23 cellular contexts compared by ENCODE assay signal in the genomic region with DNA sequence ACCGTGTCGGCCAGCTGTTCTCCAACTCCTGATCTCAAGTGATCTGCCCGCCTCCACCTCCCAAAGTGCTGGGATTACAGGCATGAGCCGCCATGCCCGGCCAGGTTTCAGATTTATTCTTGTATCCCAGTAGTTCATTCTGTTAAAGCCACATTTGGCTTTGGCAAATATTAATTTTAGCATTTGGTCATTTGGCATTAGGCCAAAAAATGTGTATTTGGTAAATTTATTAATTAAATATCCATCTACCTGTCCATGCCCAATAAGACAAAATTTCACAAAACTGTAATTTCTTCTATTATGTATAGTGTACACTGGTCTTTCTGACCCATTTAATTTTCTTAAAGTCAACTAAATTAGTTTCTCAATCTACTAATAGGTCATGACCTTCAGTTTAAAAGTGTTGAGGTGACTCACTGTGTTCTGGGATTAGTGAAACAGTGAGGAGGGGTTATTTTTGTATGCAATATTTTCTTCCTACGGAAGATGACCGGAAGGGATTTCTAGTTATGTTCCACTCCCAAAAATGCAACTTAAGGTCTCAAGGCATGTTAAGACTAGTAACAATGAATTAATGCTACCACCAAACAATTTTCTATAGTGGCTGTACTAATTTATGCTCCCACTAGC. TPM values are rescaled to one million over a fixed set of nuclear protein-coding genes. Genes with fewer than 3 reads are reported as not detected.
A peak's percentile ranks its signal among the peaks of the same experiment; 100 is the strongest.
DNase-seq lines count a peak whose midpoint lies in the region; ATAC-seq and TF ChIP-seq lines count a peak whose summit lies in the region.
"Had no signal": no experiment of that assay in that cellular context is flagged by ENCODE, and none has a peak within 500 bp of the region (broad histone marks: within the 10 kb centered on the region; RNA-seq: fewer than 3 reads in every experiment).

No MANE protein-coding gene starts in this region.

- H3K36me3 ChIP-seq in left ventricle myocardium inferior = no peaks in the 10 kb centered on the region
- H3K36me3 ChIP-seq in heart left ventricle = no peaks in the 10 kb centered on the region
- no peaks in the 10 kb centered on the region for H3K36me3 ChIP-seq in esophagus (ENCODE audit: control insufficient read depth in 2 of 2, insufficient read depth in 2 of 2, low read length in 1 of 2)
- H3K36me3 ChIP-seq in upper lobe of left lung = no peaks in the 10 kb centered on the region
- H3K36me3 ChIP-seq: lower lobe of right lung had no signal

- H3K9me3 ChIP-seq in left ventricle myocardium inferior (replicated peaks) = no peaks in the 10 kb centered on the region
- no peaks in the 10 kb centered on the region for H3K9me3 ChIP-seq in heart left ventricle
- no peaks in the 10 kb centered on the region for H3K9me3 ChIP-seq in esophagus (ENCODE audit: control insufficient read depth in 2 of 2, insufficient read depth in 1 of 2, low read depth in 1 of 2, low read length in 1 of 2)
- no peaks in the 10 kb centered on the region for H3K9me3 ChIP-seq in upper lobe of left lung
- H3K9me3 ChIP-seq: A549, Caco-2, lower lobe of right lung had no signal

- H3K27ac ChIP-seq in left ventricle myocardium inferior (replicated peaks) (peak overlapping the region; percentile 21), heart left ventricle (peak overlapping the region in 6 of 12 donors; percentile 2 to 53 (median 14)), esophagus (ENCODE audit: low read depth in 2 of 2, low read length in 1 of 2) (peak overlapping the region; percentile 85 to 88), upper lobe of left lung (peak overlapping the region; percentile 59 to 80 (median 64))
- H3K27ac ChIP-seq: A549, lower lobe of right lung had no signal

- DNase-seq in left ventricle myocardium inferior (no peak), heart left ventricle (no peak), myocyte (ENCODE audit: low read depth) (peak; percentile 9), upper lobe of left lung (no peak), dedifferentiated amniotic fluid mesenchymal stem cell (ENCODE audit: extremely low spot score) (no peak), GM20000 (ENCODE audit: low spot score) (no peak)
- DNase-seq: activated CD4-positive, alpha-beta T cell treated with anti-CD3 and anti-CD28 coated beads for 4 hours; Caco-2; DND-41; effector CD8-positive, alpha-beta T cell; NCI-H1092 treated with DMSO at 0.1 percent for 48 hours; NCI-H2029; NCI-H2227 treated with DMSO at 0.1 percent for 48 hours; occipital lobe; retina; SHP77 treated with DMSO at 0.1 percent for 48 hours; T-helper 1 cell had no signal

- peaks cover 79% of the 10 kb centered on the region for H3K4me1 ChIP-seq in left ventricle myocardium inferior
- H3K4me1 ChIP-seq in heart left ventricle = peaks cover 0 to 91% (median 22%) of the 10 kb centered on the region in 12 donors
- H3K4me1 ChIP-seq in esophagus (ENCODE audit: control insufficient read depth in 2 of 2, insufficient read depth in 2 of 2, low read length in 1 of 2) = peaks cover 0 to 3% of the 10 kb centered on the region in 2 donors
- peaks cover 54 to 71% (median 66%) of the 10 kb centered on the region in 4 donors for H3K4me1 ChIP-seq in upper lobe of left lung
- H3K4me1 ChIP-seq: A549, Caco-2 had no signal

- ATAC-seq in heart left ventricle = no peak
- ATAC-seq in upper lobe of left lung (ENCODE audit: low FRiP score in 2 of 2) = no peak
- no peak for ATAC-seq in HG02870 (IDR thresholded peaks at IDR 0.05; ENCODE audit: unreplicated experiment)
- ATAC-seq: A549; activated naive CD4-positive, alpha-beta T cell treated with anti-CD3 and anti-CD28 coated beads, Interleukin-2, amount 50 U/mL, for 72 hours; GM12878 had no signal

- TF ChIP-seq POLR2A in heart left ventricle (IDR thresholded peaks at IDR 0.05) = no peak
- TF ChIP-seq POLR2A in upper lobe of left lung (IDR thresholded peaks at IDR 0.05) = no peak

- H3K27me3 ChIP-seq in left ventricle myocardium inferior (ENCODE audit: low read depth) = no peaks in the 10 kb centered on the region
- H3K27me3 ChIP-seq in heart left ventricle = no peaks in the 10 kb centered on the region
- no peaks in the 10 kb centered on the region for H3K27me3 ChIP-seq in esophagus (ENCODE audit: control insufficient read depth in 1 of 2, insufficient read depth in 2 of 2, low read length in 2 of 2)
- no peaks in the 10 kb centered on the region for H3K27me3 ChIP-seq in upper lobe of left lung

- H3K4me3 ChIP-seq in left ventricle myocardium inferior (no peak overlapping the region), heart left ventricle (no peak overlapping the region), esophagus (ENCODE audit: low read depth in 1 of 2, low read length in 2 of 2) (no peak overlapping the region), upper lobe of left lung (no peak overlapping the region)
- H3K4me3 ChIP-seq: A549, GM12878, lower lobe of right lung had no signal

- TF ChIP-seq CTCF in left ventricle myocardium inferior (IDR thresholded peaks at IDR 0.05; ENCODE audit: borderline replicate concordance) = no peak
- TF ChIP-seq CTCF in heart left ventricle (IDR thresholded peaks at IDR 0.05) = no peak
- no peak for TF ChIP-seq CTCF in upper lobe of left lung (IDR thresholded peaks at IDR 0.05)
- no peak for TF ChIP-seq CTCF in GM20000 (IDR thresholded peaks at IDR 0.05; ENCODE audit: extremely low read depth, missing control alignments)

- 84 to 91% (median 89%) methylated on average over 7 of the region's 7 CpGs for WGBS in heart left ventricle, 4 donors
- 78 to 82% methylated on average over 7 of the region's 7 CpGs for WGBS in esophagus, 2 donors
- WGBS in upper lobe of left lung, 2 donors = 88 to 90% methylated on average over 7 of the region's 7 CpGs

- TF ChIP-seq EP300 in upper lobe of left lung (IDR thresholded peaks at IDR 0.05) = no peak

- intact Hi-C loops in left ventricle myocardium inferior (cut with micrococcal nuclease) (no loop called here), heart left ventricle (cut with DNase I) (no loop called here)

RNA-seq across cellular contexts. Expression of a gene that starts 21.0 kb away (rescaled TPM):
- 18.9 TPM for total RNA-seq in left ventricle myocardium inferior
- total RNA-seq in heart left ventricle = 10 to 100 TPM; 16.7 to 53.6 (median 23.9) TPM
- 10 to 100 TPM; 19.8 to 26.9 TPM for polyA plus RNA-seq in heart left ventricle
- polyA plus RNA-seq in esophagus = 100 to 1,000 TPM in 1 of 2 donors, 10 to 100 TPM in 1; 99.6 to 127 TPM
- 18.7 and 24.6 TPM in 2 replicates for total RNA-seq in myocyte
- polyA plus RNA-seq in myocyte (2012) = 27.1 TPM
- 10 to 100 TPM; 17.8 to 84.9 (median 48.9) TPM for total RNA-seq in upper lobe of left lung

RNA-seq across cellular contexts. Expression of a gene that starts 21.4 kb away (rescaled TPM):
- total RNA-seq in left ventricle myocardium inferior (13.8 TPM), heart left ventricle (10 to 100 TPM in 5 of 9 donors, 1 to 10 TPM in 4; 5.5 to 15.1 (median 10.6) TPM), myocyte (39.0 and 42.6 TPM in 2 replicates), upper lobe of left lung (10 to 100 TPM; 17.5 to 46.6 (median 27.3) TPM)
- polyA plus RNA-seq in heart left ventricle (10 to 100 TPM; 11.8 to 25.0 TPM), esophagus (100 to 1,000 TPM in 1 of 2 donors, 10 to 100 TPM in 1; 39.2 to 127 TPM)
- 23.2 TPM for polyA plus RNA-seq in myocyte (2012)
